ENCODE assay signal across 12 cellular contexts in the genomic region with DNA sequence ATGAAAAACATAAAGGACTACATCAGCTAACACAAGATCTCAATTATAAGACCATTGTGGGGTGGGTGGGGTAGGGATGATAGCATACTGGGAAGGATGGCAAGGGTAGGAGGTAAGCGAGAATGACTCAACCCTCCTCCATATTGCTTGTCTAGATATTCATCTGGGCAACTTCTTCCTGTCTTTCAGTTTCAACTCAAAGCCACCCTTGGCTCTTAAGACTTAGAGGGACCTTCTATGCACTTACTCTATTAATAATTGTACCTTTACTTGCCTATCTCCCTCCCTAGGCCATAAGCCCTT.
A peak's percentile ranks its signal among the peaks of the same experiment; 100 is the strongest.
DNase-seq lines count a peak whose midpoint lies in the region; ATAC-seq lines count a peak whose summit lies in the region.
"Had no signal": no experiment of that assay in that cellular context is flagged by ENCODE, and none has a peak within 500 bp of the region (broad histone marks: within the 10 kb centered on the region; RNA-seq: fewer than 3 reads in every experiment).

No MANE protein-coding gene starts in this region.

- H3K9ac ChIP-seq in BLaER1 treated with 17β-estradiol and CSF1 and Interleukin-3, amounts not matched to agents 10 nM and 100 nM: no peak overlapping the region

- CTCF ChIA-PET in activated CD8-positive, alpha-beta T cell treated with anti-CD3 and anti-CD28 coated beads, Interleukin-2, amount 10 ng/mL, durations not matched to agents 7 days and 5 days (lab: Charles Lee): no interaction called here

- no peaks in the 10 kb centered on the region for H3K27me3 Mint-ChIP-seq in activated CD8-positive, alpha-beta T cell treated with anti-CD3 and anti-CD28 coated beads, Interleukin-2, amount 10 ng/mL, durations not matched to agents 7 days and 5 days (ENCODE audit: low read depth)

- no peak overlapping the region for H3K4me3 ChIP-seq in BLaER1 treated with 17β-estradiol and CSF1 and Interleukin-3, amounts not matched to agents 10 nM and 100 nM
- H3K4me3 ChIP-seq: coronary artery, pancreas had no signal

- H4K20me1 ChIP-seq in BLaER1 treated with 17β-estradiol and CSF1 and Interleukin-3, amounts not matched to agents 10 nM and 100 nM: no peaks in the 10 kb centered on the region

- H3K27ac ChIP-seq in BLaER1 treated with 17β-estradiol and CSF1 and Interleukin-3, amounts not matched to agents 10 nM and 100 nM: peak overlapping the region in 3 of 11 experiments; percentile 26 to 45 (median 45); a peak in 4 of 22 replicates
- H3K27ac ChIP-seq in caudate nucleus (ENCODE audit: low read depth, low read length): no peak overlapping the region
- H3K27ac ChIP-seq: coronary artery, pancreas had no signal

- POLR2A ChIA-PET in activated CD8-positive, alpha-beta T cell treated with anti-CD3 and anti-CD28 coated beads, Interleukin-2, amount 10 ng/mL, durations not matched to agents 7 days and 5 days (lab: Charles Lee): no interaction called here

- ATAC-seq in GM21367 (IDR thresholded peaks at IDR 0.05; ENCODE audit: unreplicated experiment) (peak; percentile 40), HG03196 (IDR thresholded peaks at IDR 0.05; ENCODE audit: unreplicated experiment) (peak; percentile 61)
- peak; percentile 42 for ATAC-seq in activated CD8-positive, alpha-beta T cell treated with anti-CD3 and anti-CD28 coated beads, Interleukin-2, amount 10 ng/mL, durations not matched to agents 7 days and 5 days
- ATAC-seq: pancreas had no signal

- peak overlapping the region; percentile 45 for H3K27ac Mint-ChIP-seq in activated CD8-positive, alpha-beta T cell treated with anti-CD3 and anti-CD28 coated beads, Interleukin-2, amount 10 ng/mL, durations not matched to agents 7 days and 5 days

- H3K36me3 ChIP-seq in BLaER1 treated with 17β-estradiol and CSF1 and Interleukin-3, amounts not matched to agents 10 nM and 100 nM: no peaks in the 10 kb centered on the region
- H3K36me3 ChIP-seq: pancreas had no signal

- no peak for DNase-seq in activated CD8-positive, alpha-beta T cell treated with anti-CD3 and anti-CD28 coated beads, Interleukin-2, amount 10 ng/mL, durations not matched to agents 7 days and 5 days
- no peak for DNase-seq in stimulated activated CD4-positive, alpha-beta T cell treated with anti-CD3 and anti-CD28 coated beads, Interleukin-15, amount 100 ng/mL, for 24 hours
- no peak for DNase-seq in stimulated activated CD4-positive, alpha-beta T cell treated with anti-CD3 and anti-CD28 coated beads, Interleukin-4, amount 100 ng/mL, for 1 hour
- no peak for DNase-seq in Ammon's horn (ENCODE audit: low spot score)
- DNase-seq in caudate nucleus (lab: John Stamatoyannopoulos, UW): no peak
- DNase-seq: GF-D8, pancreas had no signal

- no peak overlapping the region for H3K4me3 Mint-ChIP-seq in activated CD8-positive, alpha-beta T cell treated with anti-CD3 and anti-CD28 coated beads, Interleukin-2, amount 10 ng/mL, durations not matched to agents 7 days and 5 days
- H3K4me3 Mint-ChIP-seq: T-helper 1 cell treated with Interleukin-12 subunit alpha and Interleukin-12 subunit beta and Interleukin-4 antibody, amounts not matched to agents 30 μg/mL and 1 μg/mL, for 36 hours had no signal

- peaks cover 15 to 42% (median 25%) of the 10 kb centered on the region in 10 experiments for H3K4me1 ChIP-seq in BLaER1 treated with 17β-estradiol and CSF1 and Interleukin-3, amounts not matched to agents 10 nM and 100 nM
- H3K4me1 ChIP-seq: pancreas had no signal

- no peaks in the 10 kb centered on the region for H3K9me3 ChIP-seq in BLaER1 treated with 17β-estradiol and CSF1 and Interleukin-3, amounts not matched to agents 10 nM and 100 nM (replicated peaks in 1 of 11)
- H3K9me3 ChIP-seq: pancreas had no signal

- peak overlapping the region in 10 of 11 experiments; percentile 46 to 82 (median 68); a peak in 20 of 22 replicates for H3K4me2 ChIP-seq in BLaER1 treated with 17β-estradiol and CSF1 and Interleukin-3, amounts not matched to agents 10 nM and 100 nM

- H3K36me3 Mint-ChIP-seq in activated CD8-positive, alpha-beta T cell treated with anti-CD3 and anti-CD28 coated beads, Interleukin-2, amount 10 ng/mL, durations not matched to agents 7 days and 5 days (ENCODE audit: low read depth): peaks cover 2% of the 10 kb centered on the region

- peaks cover 36% of the 10 kb centered on the region for H3K4me1 Mint-ChIP-seq in activated CD8-positive, alpha-beta T cell treated with anti-CD3 and anti-CD28 coated beads, Interleukin-2, amount 10 ng/mL, durations not matched to agents 7 days and 5 days (ENCODE audit: low read depth)

- H3K9me3 Mint-ChIP-seq in activated CD8-positive, alpha-beta T cell treated with anti-CD3 and anti-CD28 coated beads, Interleukin-2, amount 10 ng/mL, durations not matched to agents 7 days and 5 days (ENCODE audit: insufficient read depth): no peaks in the 10 kb centered on the region
- H3K9me3 Mint-ChIP-seq: T-helper 1 cell treated with Interleukin-12 subunit alpha and Interleukin-12 subunit beta and Interleukin-4 antibody, amounts not matched to agents 30 μg/mL and 1 μg/mL, for 36 hours had no signal

- H3K27me3 ChIP-seq in BLaER1 treated with 17β-estradiol and CSF1 and Interleukin-3, amounts not matched to agents 10 nM and 100 nM: no peaks in the 10 kb centered on the region
- H3K27me3 ChIP-seq: pancreas had no signal
